22 cellular contexts compared by ENCODE assay signal in genomic region chrX:154058207-154058997, GRCh38. TPM values are rescaled to one million over a fixed set of nuclear protein-coding genes. Genes with fewer than 3 reads are reported as not detected.
DNase-seq lines count a peak whose midpoint lies in the region; ATAC-seq and TF ChIP-seq lines count a peak whose summit lies in the region.
"Had no signal": no experiment of that assay in that cellular context is flagged by ENCODE, and none has a peak within 500 bp of the region (broad histone marks: within the 10 kb centered on the region; RNA-seq: fewer than 3 reads in every experiment).

No MANE protein-coding gene starts in this region.

- peaks cover 59% of the 10 kb centered on the region for H3K4me1 ChIP-seq in CD8-positive, alpha-beta memory T cell (ENCODE audit: insufficient read depth, low read length)
- H3K4me1 ChIP-seq in neuronal stem cell (ENCODE audit: control insufficient read depth in 2 of 2, insufficient read depth in 1 of 2, low read depth in 1 of 2, low read length in 2 of 2) (no peaks in the 10 kb centered on the region), A673 (ENCODE audit: insufficient read depth, low read length, poor library complexity, severe bottlenecking) (no peaks in the 10 kb centered on the region)

- no peak overlapping the region for H2BK12ac ChIP-seq in neuronal stem cell (ENCODE audit: low read length)

- TF ChIP-seq CTCF in A673 (conservative IDR thresholded peaks at IDR 0.05; ENCODE audit: low read depth, low read length): no peak

- no peaks in the 10 kb centered on the region for H3K27me3 Mint-ChIP-seq in activated CD4-positive, alpha-beta T cell treated with anti-CD3 and anti-CD28 coated beads for 36 hours
- peaks cover 0 to 7% of the 10 kb centered on the region in 2 donors for H3K27me3 Mint-ChIP-seq in CD8-positive, alpha-beta memory T cell
- no peaks in the 10 kb centered on the region for H3K27me3 Mint-ChIP-seq in activated naive CD8-positive, alpha-beta T cell

- H3K9me3 ChIP-seq in CD8-positive, alpha-beta memory T cell (ENCODE audit: low read length): no peaks in the 10 kb centered on the region
- H3K9me3 ChIP-seq in neuronal stem cell (replicated peaks in 1 of 2; ENCODE audit: control insufficient read depth in 2 of 2, insufficient read depth in 1 of 2, low read depth in 1 of 2, low read length in 2 of 2) (no peaks in the 10 kb centered on the region), A673 (ENCODE audit: low read depth, low read length, poor library complexity, severe bottlenecking) (no peaks in the 10 kb centered on the region)
- H3K9me3 ChIP-seq: BLaER1, body of pancreas had no signal

- H2BK15ac ChIP-seq in neuronal stem cell (ENCODE audit: low read length): no peak overlapping the region

- H3K18ac ChIP-seq in neuronal stem cell (ENCODE audit: low read length): no peak overlapping the region

- H3K4me1 Mint-ChIP-seq in activated CD4-positive, alpha-beta T cell treated with anti-CD3 and anti-CD28 coated beads for 36 hours: peaks cover 67% of the 10 kb centered on the region
- peaks cover 53 to 72% (median 71%) of the 10 kb centered on the region in 3 donors for H3K4me1 Mint-ChIP-seq in CD8-positive, alpha-beta memory T cell
- H3K4me1 Mint-ChIP-seq in activated naive CD8-positive, alpha-beta T cell (ENCODE audit: low read depth): peaks cover 70% of the 10 kb centered on the region

- H3K4ac ChIP-seq in neuronal stem cell (ENCODE audit: low read length): no peak overlapping the region

- H3K14ac ChIP-seq in neuronal stem cell (ENCODE audit: low read length): peak overlapping the region; percentile 21

- no peak overlapping the region for H3K9ac ChIP-seq in neuronal stem cell (ENCODE audit: low read depth, low read length, poor library complexity)
- H3K9ac ChIP-seq: BLaER1 had no signal

- H3K36me3 ChIP-seq in CD8-positive, alpha-beta memory T cell (ENCODE audit: insufficient read depth, low read length): peaks cover 7% of the 10 kb centered on the region
- peaks cover 4 to 30% of the 10 kb centered on the region in 2 donors for H3K36me3 ChIP-seq in neuronal stem cell (replicated peaks in 1 of 2; ENCODE audit: control insufficient read depth in 2 of 2, insufficient read depth in 2 of 2, low read length in 2 of 2)
- no peaks in the 10 kb centered on the region for H3K36me3 ChIP-seq in A673 (ENCODE audit: insufficient read depth, low read length, poor library complexity, severe bottlenecking)

- no peak overlapping the region for H4K8ac ChIP-seq in neuronal stem cell (ENCODE audit: low read depth, low read length)

- peak; percentile 33 for DNase-seq in activated CD4-positive, alpha-beta T cell treated with anti-CD3 and anti-CD28 coated beads for 36 hours
- DNase-seq in activated CD4-positive, alpha-beta T cell treated with anti-CD3 and anti-CD28 coated beads for 1 hour: no peak
- no peak for DNase-seq in CD8-positive, alpha-beta memory T cell
- DNase-seq in neuronal stem cell (ENCODE audit: low spot score) (no peak), cortex of kidney (lab: John Stamatoyannopoulos, UW) (no peak), A673 (ENCODE audit: low spot score) (no peak), RKO (ENCODE audit: low spot score) (no peak)
- DNase-seq: 8988T; activated CD4-positive, alpha-beta T cell treated with anti-CD3 and anti-CD28 coated beads for 4 hours; activated effector memory CD4-positive, alpha-beta T cell treated with anti-CD3 and anti-CD28 coated beads, Interleukin-2, amount 50 U/mL, for 16 hours; body of pancreas; DMS79; HCEC 1CT; Karpas-422; left colon; NCI-H1092; NCI-H2107; NCI-H69; PC-3 had no signal

- H3K27me3 ChIP-seq in CD8-positive, alpha-beta memory T cell (ENCODE audit: insufficient read depth, low read length, poor library complexity, severe bottlenecking): no peaks in the 10 kb centered on the region
- peaks cover 0 to 36% (median 0%) of the 10 kb centered on the region in 3 experiments for H3K27me3 ChIP-seq in neuronal stem cell (ENCODE audit: control insufficient read depth in 3 of 3, insufficient read depth in 3 of 3, low read depth in 1 of 3, low read length in 3 of 3)
- no peaks in the 10 kb centered on the region for H3K27me3 ChIP-seq in A673 (replicated peaks; ENCODE audit: insufficient read depth, low read depth, low read length, poor library complexity)
- H3K27me3 ChIP-seq: body of pancreas had no signal

- H3K23ac ChIP-seq in neuronal stem cell (ENCODE audit: low read depth, low read length, poor library complexity): no peak overlapping the region

- no peaks in the 10 kb centered on the region for H3K9me3 Mint-ChIP-seq in activated CD4-positive, alpha-beta T cell treated with anti-CD3 and anti-CD28 coated beads for 36 hours (ENCODE audit: low read depth)
- H3K9me3 Mint-ChIP-seq in CD8-positive, alpha-beta memory T cell: no peaks in the 10 kb centered on the region
- H3K9me3 Mint-ChIP-seq in activated naive CD8-positive, alpha-beta T cell (ENCODE audit: low read depth): no peaks in the 10 kb centered on the region

- H3K27ac Mint-ChIP-seq in activated CD4-positive, alpha-beta T cell treated with anti-CD3 and anti-CD28 coated beads for 36 hours: peak overlapping the region; percentile 85
- H3K27ac Mint-ChIP-seq in CD8-positive, alpha-beta memory T cell: peak overlapping the region; percentile 12 to 89 (median 67)
- H3K27ac Mint-ChIP-seq in activated naive CD8-positive, alpha-beta T cell: peak overlapping the region; percentile 89

- H2AFZ ChIP-seq in neuronal stem cell (ENCODE audit: low read length): no peak overlapping the region

- no peak overlapping the region for H2BK5ac ChIP-seq in neuronal stem cell (ENCODE audit: low read length)

- no TSS peak for BruUV-seq in A673 (replicated peaks; lab: Mats Ljungman, UMichigan)

- H3K79me1 ChIP-seq in neuronal stem cell (ENCODE audit: low read depth, low read length): peaks cover 4% of the 10 kb centered on the region

- H3K4me3 Mint-ChIP-seq in activated CD4-positive, alpha-beta T cell treated with anti-CD3 and anti-CD28 coated beads for 36 hours: no peak overlapping the region
- H3K4me3 Mint-ChIP-seq in CD8-positive, alpha-beta memory T cell: peak overlapping the region in 1 of 7 donors; percentile 18
- peak overlapping the region; percentile 17 for H3K4me3 Mint-ChIP-seq in activated naive CD8-positive, alpha-beta T cell

- intact Hi-C loops in activated CD4-positive, alpha-beta T cell treated with anti-CD3 and anti-CD28 coated beads for 36 hours (cut with DNase I, micrococcal nuclease): no loop called here
- intact Hi-C loops in A673 (cut with micrococcal nuclease; ENCODE audit: unreplicated experiment): no loop called here

- no peak overlapping the region for H3K4me3 ChIP-seq in CD8-positive, alpha-beta memory T cell (ENCODE audit: low read length)
- H3K4me3 ChIP-seq in neuronal stem cell (ENCODE audit: low read length in 2 of 2): no peak overlapping the region
- H3K4me3 ChIP-seq in A673 (ENCODE audit: low read depth, low read length, poor library complexity, severe bottlenecking): no peak overlapping the region
- H3K4me3 ChIP-seq: BLaER1, body of pancreas, coronary artery had no signal

- POLR2A ChIA-PET in activated CD4-positive, alpha-beta T cell treated with anti-CD3 and anti-CD28 coated beads for 36 hours (lab: Charles Lee): no interaction called here
- POLR2A ChIA-PET in CD8-positive, alpha-beta memory T cell (lab: Charles Lee): no interaction called here
- POLR2A ChIA-PET in A673 (lab: Charles Lee; ENCODE audit: low non-redundant PET): no interaction called here

- H2AK5ac ChIP-seq in neuronal stem cell (ENCODE audit: low read depth, low read length): no peak overlapping the region

- H4K91ac ChIP-seq in neuronal stem cell (ENCODE audit: low read depth, low read length, poor library complexity): no peak overlapping the region

- peaks cover 22% of the 10 kb centered on the region for H3K36me3 Mint-ChIP-seq in activated CD4-positive, alpha-beta T cell treated with anti-CD3 and anti-CD28 coated beads for 36 hours (ENCODE audit: low read depth)
- H3K36me3 Mint-ChIP-seq in CD8-positive, alpha-beta memory T cell: peaks cover 0 to 67% (median 0%) of the 10 kb centered on the region in 3 donors
- H3K36me3 Mint-ChIP-seq in activated naive CD8-positive, alpha-beta T cell: no peaks in the 10 kb centered on the region

- no peak overlapping the region for H3K4me2 ChIP-seq in neuronal stem cell (ENCODE audit: insufficient read depth, low read length, poor library complexity, severe bottlenecking)
- H3K4me2 ChIP-seq: BLaER1 had no signal

- CTCF ChIA-PET in activated CD4-positive, alpha-beta T cell treated with anti-CD3 and anti-CD28 coated beads for 36 hours (lab: Charles Lee): interaction anchor here (1.3 to 2.4 kb wide), 2 partner anchors 34 to 45 kb away, joined by 4 to 6 read pairs; no protein-coding TSS in a partner anchor
- CTCF ChIA-PET in CD8-positive, alpha-beta memory T cell (lab: Charles Lee): no interaction called here
- CTCF ChIA-PET in A673 (lab: Charles Lee): no interaction called here

- H3K27ac ChIP-seq in CD8-positive, alpha-beta memory T cell (ENCODE audit: low read depth, low read length): no peak overlapping the region
- H3K27ac ChIP-seq in neuronal stem cell (replicated peaks; ENCODE audit: low read length) (no peak overlapping the region), A673 (ENCODE audit: low read depth, low read length, poor library complexity, severe bottlenecking) (no peak overlapping the region)
- H3K27ac ChIP-seq: BLaER1, coronary artery had no signal

- H2BK120ac ChIP-seq in neuronal stem cell (ENCODE audit: low read depth, low read length): no peak overlapping the region

- no CpG with 5 or more reads among the region's 11 CpGs for WGBS in neuronal stem cell (ENCODE audit: extremely low coverage in 2 of 2, insufficient read length in 2 of 2, insufficient replicate concordance in 1 of 2), 2 donors

- ATAC-seq in activated CD4-positive, alpha-beta T cell treated with anti-CD3 and anti-CD28 coated beads for 36 hours: peak; percentile 65
- ATAC-seq: body of pancreas, left colon, PC-3 had no signal

RNA-seq across cellular contexts. Expression of gene IRAK1, which starts 38.7 kb away (rescaled TPM):
- 10 to 100 TPM; 84.3 to 93.6 TPM for total RNA-seq in activated CD4-positive, alpha-beta T cell treated with anti-CD3 and anti-CD28 coated beads for 36 hours
- total RNA-seq in CD8-positive, alpha-beta memory T cell: 100 to 1,000 TPM; 208 to 214 TPM
- polyA plus RNA-seq in CD8-positive, alpha-beta memory T cell: 58.0 TPM
- polyA plus RNA-seq in neuronal stem cell (2013, experiment 1 of 2): 33.3 TPM
- polyA plus RNA-seq in neuronal stem cell (2013, experiment 2 of 2): 32.7 TPM
- 118 and 147 TPM in 2 replicates for total RNA-seq in A673 (2021)

RNA-seq across cellular contexts. Expression of gene MECP2, which starts 39.1 kb away (rescaled TPM):
- total RNA-seq in activated CD4-positive, alpha-beta T cell treated with anti-CD3 and anti-CD28 coated beads for 36 hours: 10 to 100 TPM; 50.7 to 60.0 TPM
- total RNA-seq in CD8-positive, alpha-beta memory T cell: 100 to 1,000 TPM in 1 of 2 experiments, 10 to 100 TPM in 1; 49.5 to 120 TPM
- polyA plus RNA-seq in CD8-positive, alpha-beta memory T cell: 24.3 TPM
- 22.8 TPM for polyA plus RNA-seq in neuronal stem cell (2013, experiment 1 of 2)
- polyA plus RNA-seq in neuronal stem cell (2013, experiment 2 of 2): 23.1 TPM
- total RNA-seq in A673 (2021): 51.9 and 52.8 TPM in 2 replicates
